ENCODE assay signal across 1 cellular context in genomic region chr7:73702226-73702625, GRCh38.
TF ChIP-seq lines count a peak whose summit lies in the region.

No MANE protein-coding gene starts in this region.

TF ChIP-seq in WTC11, 78 proteins besides CTCF, POLR2A, EP300 and RAD21 (continued from another document):
- TF ChIP-seq, protein P1, sequence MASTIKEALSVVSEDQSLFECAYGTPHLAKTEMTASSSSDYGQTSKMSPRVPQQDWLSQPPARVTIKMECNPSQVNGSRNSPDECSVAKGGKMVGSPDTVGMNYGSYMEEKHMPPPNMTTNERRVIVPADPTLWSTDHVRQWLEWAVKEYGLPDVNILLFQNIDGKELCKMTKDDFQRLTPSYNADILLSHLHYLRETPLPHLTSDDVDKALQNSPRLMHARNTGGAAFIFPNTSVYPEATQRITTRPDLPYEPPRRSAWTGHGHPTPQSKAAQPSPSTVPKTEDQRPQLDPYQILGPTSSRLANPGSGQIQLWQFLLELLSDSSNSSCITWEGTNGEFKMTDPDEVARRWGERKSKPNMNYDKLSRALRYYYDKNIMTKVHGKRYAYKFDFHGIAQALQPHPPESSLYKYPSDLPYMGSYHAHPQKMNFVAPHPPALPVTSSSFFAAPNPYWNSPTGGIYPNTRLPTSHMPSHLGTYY (CRISPR knock-in tag; IDR thresholded peaks at IDR 0.05), result no peak
- TF ChIP-seq ZNF121 (CRISPR knock-in tag; IDR thresholded peaks at IDR 0.05) (no peak), PRRX2 (CRISPR knock-in tag; IDR thresholded peaks at IDR 0.05) (no peak), NFE2L1 (CRISPR knock-in tag; IDR thresholded peaks at IDR 0.05) (no peak), HMGA2 (CRISPR knock-in tag; IDR thresholded peaks at IDR 0.05) (no peak), SOX15 (CRISPR knock-in tag; IDR thresholded peaks at IDR 0.05) (no peak), CREB1 (CRISPR knock-in tag; IDR thresholded peaks at IDR 0.05) (no peak), ZNF138 (CRISPR knock-in tag; conservative IDR thresholded peaks at IDR 0.05) (no peak), PREB (CRISPR knock-in tag; IDR thresholded peaks at IDR 0.05; ENCODE audit: borderline replicate concordance) (no peak)
- TF ChIP-seq, protein P2, sequence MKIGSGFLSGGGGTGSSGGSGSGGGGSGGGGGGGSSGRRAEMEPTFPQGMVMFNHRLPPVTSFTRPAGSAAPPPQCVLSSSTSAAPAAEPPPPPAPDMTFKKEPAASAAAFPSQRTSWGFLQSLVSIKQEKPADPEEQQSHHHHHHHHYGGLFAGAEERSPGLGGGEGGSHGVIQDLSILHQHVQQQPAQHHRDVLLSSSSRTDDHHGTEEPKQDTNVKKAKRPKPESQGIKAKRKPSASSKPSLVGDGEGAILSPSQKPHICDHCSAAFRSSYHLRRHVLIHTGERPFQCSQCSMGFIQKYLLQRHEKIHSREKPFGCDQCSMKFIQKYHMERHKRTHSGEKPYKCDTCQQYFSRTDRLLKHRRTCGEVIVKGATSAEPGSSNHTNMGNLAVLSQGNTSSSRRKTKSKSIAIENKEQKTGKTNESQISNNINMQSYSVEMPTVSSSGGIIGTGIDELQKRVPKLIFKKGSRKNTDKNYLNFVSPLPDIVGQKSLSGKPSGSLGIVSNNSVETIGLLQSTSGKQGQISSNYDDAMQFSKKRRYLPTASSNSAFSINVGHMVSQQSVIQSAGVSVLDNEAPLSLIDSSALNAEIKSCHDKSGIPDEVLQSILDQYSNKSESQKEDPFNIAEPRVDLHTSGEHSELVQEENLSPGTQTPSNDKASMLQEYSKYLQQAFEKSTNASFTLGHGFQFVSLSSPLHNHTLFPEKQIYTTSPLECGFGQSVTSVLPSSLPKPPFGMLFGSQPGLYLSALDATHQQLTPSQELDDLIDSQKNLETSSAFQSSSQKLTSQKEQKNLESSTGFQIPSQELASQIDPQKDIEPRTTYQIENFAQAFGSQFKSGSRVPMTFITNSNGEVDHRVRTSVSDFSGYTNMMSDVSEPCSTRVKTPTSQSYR (CRISPR knock-in tag; IDR thresholded peaks at IDR 0.05), result no peak
- TF ChIP-seq, protein P3, sequence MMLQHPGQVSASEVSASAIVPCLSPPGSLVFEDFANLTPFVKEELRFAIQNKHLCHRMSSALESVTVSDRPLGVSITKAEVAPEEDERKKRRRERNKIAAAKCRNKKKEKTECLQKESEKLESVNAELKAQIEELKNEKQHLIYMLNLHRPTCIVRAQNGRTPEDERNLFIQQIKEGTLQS (CRISPR knock-in tag; conservative IDR thresholded peaks at IDR 0.05), result no peak
